In genomic region chr17:46764335-46764708, GRCh38 we compare ENCODE assay signal across 24 cellular contexts. TPM values are rescaled to one million over a fixed set of nuclear protein-coding genes. Genes with fewer than 3 reads are reported as not detected.
DNase-seq lines count a peak whose midpoint lies in the region; ATAC-seq and TF ChIP-seq lines count a peak whose summit lies in the region.
"Had no signal": no experiment of that assay in that cellular context is flagged by ENCODE, and none has a peak within 500 bp of the region (broad histone marks: within the 10 kb centered on the region; RNA-seq: fewer than 3 reads in every experiment).

No MANE protein-coding gene starts in this region.

- POLR2A ChIA-PET in HEK293T (lab: Yijun Ruan, JAX) (interaction anchor here (1.8 kb wide), 1 partner anchor 8 kb away, joined by 4 read pairs; no protein-coding TSS in a partner anchor), A673 (lab: Charles Lee; ENCODE audit: low non-redundant PET) (no interaction called here)

- H3K4me3 ChIP-seq in RWPE2 (ENCODE audit: severe bottlenecking) (no peak overlapping the region), skeletal muscle satellite cell (ENCODE audit: low read length) (no peak overlapping the region), A673 (ENCODE audit: low read depth, low read length, poor library complexity, severe bottlenecking) (no peak overlapping the region)
- H3K4me3 ChIP-seq: HAP-1, smooth muscle cell had no signal

- no peaks in the 10 kb centered on the region for H3K9me3 ChIP-seq in RWPE2 (ENCODE audit: severe bottlenecking)
- H3K9me3 ChIP-seq in skeletal muscle satellite cell (replicated peaks; ENCODE audit: low read length): no peaks in the 10 kb centered on the region
- H3K9me3 ChIP-seq in A673 (ENCODE audit: low read depth, low read length, poor library complexity, severe bottlenecking): no peaks in the 10 kb centered on the region
- H3K9me3 ChIP-seq: HAP-1 had no signal

- H3K4me2 ChIP-seq in skeletal muscle satellite cell (ENCODE audit: low read length): peak overlapping the region; percentile 40
- H3K4me2 ChIP-seq: KMS-11 had no signal

- DNase-seq in left cardiac atrium (peak; percentile 19), left ventricle myocardium superior (no peak), RWPE2 (ENCODE audit: low spot score) (no peak), ecto neural progenitor cell (ENCODE audit: low spot score) (peak; percentile 46), HEK293T (ENCODE audit: extremely low spot score) (no peak), A673 (ENCODE audit: low spot score) (no peak), CD1c-positive myeloid dendritic cell (ENCODE audit: extremely low spot score) (no peak)
- DNase-seq: activated CD4-positive, alpha-beta T cell treated with anti-CD3 and anti-CD28 coated beads for 4 hours; activated effector memory CD4-positive, alpha-beta T cell treated with Interleukin-2 at 50 U/mL for 16 hours; activated T-cell treated with anti-CD3 and anti-CD28 coated beads for 4 hours; DMS79; GDM1; midbrain; naive thymus-derived CD4-positive, alpha-beta T cell; NCI-H1436; NCI-H2107; NCI-H774; RPMI8226; stimulated activated CD4-positive, alpha-beta T cell treated with anti-CD3 and anti-CD28 coated beads, Interleukin-1b, Interleukin-23, amount 100 ng/mL, for 48 hours had no signal

- H3K27ac ChIP-seq in RWPE2 (ENCODE audit: poor library complexity, severe bottlenecking): peak overlapping the region; percentile 12
- no peak overlapping the region for H3K27ac ChIP-seq in A673 (ENCODE audit: low read depth, low read length, poor library complexity, severe bottlenecking)
- H3K27ac ChIP-seq: epithelial cell of prostate, KMS-11 had no signal

- H3K27me3 ChIP-seq in RWPE2 (ENCODE audit: insufficient read depth, poor library complexity, severe bottlenecking) (no peaks in the 10 kb centered on the region), skeletal muscle satellite cell (ENCODE audit: control insufficient read depth, insufficient read depth, low read length) (no peaks in the 10 kb centered on the region), A673 (replicated peaks; ENCODE audit: insufficient read depth, low read depth, low read length, poor library complexity) (no peaks in the 10 kb centered on the region)

- H3K36me3 ChIP-seq in RWPE2 (ENCODE audit: low read depth) (no peaks in the 10 kb centered on the region), skeletal muscle satellite cell (ENCODE audit: insufficient read depth, low read length) (no peaks in the 10 kb centered on the region), A673 (ENCODE audit: insufficient read depth, low read length, poor library complexity, severe bottlenecking) (no peaks in the 10 kb centered on the region)
- H3K36me3 ChIP-seq: HAP-1 had no signal

- no peak for ATAC-seq in left cardiac atrium
- ATAC-seq in left ventricle myocardium superior: no peak
- ATAC-seq in RWPE2 (ENCODE audit: low read depth): no peak
- ATAC-seq: naive thymus-derived CD4-positive, alpha-beta T cell had no signal

- CTCF ChIA-PET in HEK293T (lab: Yijun Ruan, JAX) (no interaction called here), A673 (lab: Charles Lee) (no interaction called here)

- TF ChIP-seq CTCF in RWPE2 (IDR thresholded peaks at IDR 0.05; ENCODE audit: poor library complexity, severe bottlenecking): no peak
- TF ChIP-seq CTCF in A673 (conservative IDR thresholded peaks at IDR 0.05; ENCODE audit: low read depth, low read length): no peak

- H3K4me1 ChIP-seq in RWPE2 (ENCODE audit: insufficient read depth, poor library complexity, severe bottlenecking): peaks cover 22% of the 10 kb centered on the region
- peaks cover 17% of the 10 kb centered on the region for H3K4me1 ChIP-seq in skeletal muscle satellite cell (ENCODE audit: control insufficient read depth, insufficient read depth, low read length)
- no peaks in the 10 kb centered on the region for H3K4me1 ChIP-seq in A673 (ENCODE audit: insufficient read depth, low read length, poor library complexity, severe bottlenecking)
- H3K4me1 ChIP-seq: HAP-1 had no signal

- BruUV-seq in A673 (replicated peaks; lab: Mats Ljungman, UMichigan): no TSS peak

- no peak overlapping the region for H3K9ac ChIP-seq in skeletal muscle satellite cell (ENCODE audit: low read depth, low read length)
- H3K9ac ChIP-seq: KMS-11 had no signal

- intact Hi-C loops in left cardiac atrium (cut with DNase I): no loop called here
- intact Hi-C loops in left ventricle myocardium superior (cut with micrococcal nuclease): no loop called here
- intact Hi-C loops in A673 (cut with micrococcal nuclease; ENCODE audit: unreplicated experiment): no loop called here

TF ChIP-seq in HEK293T, 16 proteins besides CTCF, POLR2A, EP300 and RAD21:
- no peak for TF ChIP-seq ZNF384 (IDR thresholded peaks at IDR 0.05)

RNA-seq across cellular contexts. Expression of gene WNT3, which starts 54.2 kb away (rescaled TPM):
- total RNA-seq in left cardiac atrium (1 to 10 TPM; 1.1 to 2.1 TPM), left ventricle myocardium superior (0.92 TPM), A673 (2021) (1.3 and 2.2 TPM in 2 replicates)
- total RNA-seq in skeletal muscle satellite cell (2012; rRNA removed): under 0.01 and 0.25 TPM in 2 replicates

Comparison
In these comparisons a context has a peak if more than half of its experiments do, and no peak if none do; other contexts are left out.
1. DNase-seq: peak in left cardiac atrium (single experiment) and ecto neural progenitor cell (single experiment); none in left ventricle myocardium superior (single experiment), RWPE2 (single experiment), HEK293T (single experiment), A673 (single experiment) and CD1c-positive myeloid dendritic cell (single experiment).